14 cellular contexts compared by ENCODE assay signal in genomic region chr1:58886611-58887010, GRCh38.
DNase-seq lines count a peak whose midpoint lies in the region; ATAC-seq and TF ChIP-seq lines count a peak whose summit lies in the region.
"Had no signal": no experiment of that assay in that cellular context is flagged by ENCODE, and none has a peak within 500 bp of the region (broad histone marks: within the 10 kb centered on the region; RNA-seq: fewer than 3 reads in every experiment).

No MANE protein-coding gene starts in this region.

- intact Hi-C loops in Right ventricle myocardium superior (cut with DNase I) (loop anchor here (10.0 kb wide), 1 partner anchor 102 kb away; the partner anchor contains the start of gene JUN), sigmoid colon (cut with DNase I) (no loop called here)

- no peaks in the 10 kb centered on the region for H3K27me3 ChIP-seq in SJCRH30
- no peaks in the 10 kb centered on the region for H3K27me3 ChIP-seq in sigmoid colon

- peak; percentile 58 for ATAC-seq in Right ventricle myocardium superior (ENCODE audit: poor library complexity)
- ATAC-seq in HG03095 (IDR thresholded peaks at IDR 0.05; ENCODE audit: unreplicated experiment), result no peak
- ATAC-seq: left colon had no signal

- no peak for TF ChIP-seq CTCF in sigmoid colon (IDR thresholded peaks at IDR 0.05)

- H3K36me3 ChIP-seq in SJCRH30, result no peaks in the 10 kb centered on the region
- H3K36me3 ChIP-seq in sigmoid colon, result no peaks in the 10 kb centered on the region

- TF ChIP-seq POLR2A in sigmoid colon (IDR thresholded peaks at IDR 0.05), result no peak

- H3K4me3 ChIP-seq in SJCRH30, result no peak overlapping the region
- H3K4me3 ChIP-seq in sigmoid colon, result no peak overlapping the region

- DNase-seq in AG08395 (ENCODE audit: low spot score) (peak; percentile 60), SJCRH30 (peak; percentile 39 to 61), Right ventricle myocardium superior (no peak), sigmoid colon (no peak), LoVo (ENCODE audit: low spot score) (no peak), NCI-H510A (lab: John Stamatoyannopoulos, UW) (no peak), mucosa of gallbladder (ENCODE audit: low spot score) (no peak)
- DNase-seq: activated CD8-positive, alpha-beta memory T cell treated with anti-CD3 and anti-CD28 coated beads for 24 hours; cortex of kidney; KBM-7; left colon; OCI-M1; trophoblast cell had no signal

- 93 to 96% methylated on average over 4 of the region's 4 CpGs for WGBS in sigmoid colon, 2 donors

- H3K4me1 ChIP-seq in SJCRH30 (peaks cover 44% of the 10 kb centered on the region), sigmoid colon (peaks cover 0 to 25% (median 10%) of the 10 kb centered on the region in 4 donors)

- 0 out of 2 replicates have a peak overlapping the region, but pooled peaks have one; percentile 4 for H3K27ac ChIP-seq in SJCRH30
- H3K27ac ChIP-seq in sigmoid colon, result peak overlapping the region; percentile 21 to 63 (median 58)

- no peaks in the 10 kb centered on the region for H3K9me3 ChIP-seq in SJCRH30 (replicated peaks)
- H3K9me3 ChIP-seq in sigmoid colon, result no peaks in the 10 kb centered on the region

- peak in 1 of 4 donors; percentile 9 for TF ChIP-seq EP300 in sigmoid colon (IDR thresholded peaks at IDR 0.05)

Comparison
In these comparisons a context has a peak if more than half of its experiments do, and no peak if none do; other contexts are left out.
1. DNase-seq: peak in AG08395 (single experiment) and SJCRH30 (2 of 2); none in Right ventricle myocardium superior (single experiment), sigmoid colon (single experiment), LoVo (single experiment), NCI-H510A (single experiment) and mucosa of gallbladder (single experiment).